32 cellular contexts compared by ENCODE assay signal in the genomic region with DNA sequence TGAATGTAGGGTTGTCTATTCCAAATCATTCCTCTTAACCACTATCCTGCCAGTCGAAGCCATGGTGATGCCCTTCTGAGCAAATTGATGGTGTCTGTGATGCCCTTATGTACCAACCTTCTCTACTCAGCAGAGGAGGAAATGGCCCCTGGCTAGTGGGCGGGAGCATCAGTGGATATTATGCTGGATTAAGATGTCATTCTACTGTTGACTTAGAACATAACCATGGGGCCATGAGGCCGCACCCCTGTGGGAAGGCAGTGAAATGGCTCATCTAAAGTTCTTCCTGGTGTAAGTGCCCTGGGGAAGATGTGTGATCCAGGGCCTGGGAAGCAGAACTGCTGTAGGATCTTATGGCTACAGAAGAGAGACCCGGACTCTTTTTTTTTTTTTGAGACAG. TPM values are rescaled to one million over a fixed set of nuclear protein-coding genes. Genes with fewer than 3 reads are reported as not detected.
DNase-seq lines count a peak whose midpoint lies in the region; ATAC-seq and TF ChIP-seq lines count a peak whose summit lies in the region.
"Had no signal": no experiment of that assay in that cellular context is flagged by ENCODE, and none has a peak within 500 bp of the region (broad histone marks: within the 10 kb centered on the region; RNA-seq: fewer than 3 reads in every experiment).

No MANE protein-coding gene starts in this region.

- peaks cover 0 to 5% (median 3%) of the 10 kb centered on the region in 3 donors for H3K27me3 Mint-ChIP-seq in CD14-positive monocyte (ENCODE audit: low read depth in 3 of 3)
- H3K27me3 Mint-ChIP-seq in activated CD4-positive, alpha-beta T cell treated with anti-CD3 and anti-CD28 coated beads for 36 hours: no peaks in the 10 kb centered on the region
- H3K27me3 Mint-ChIP-seq: memory B cell had no signal

- H3K4me1 ChIP-seq in RWPE2 (ENCODE audit: insufficient read depth, poor library complexity, severe bottlenecking): peaks cover 48% of the 10 kb centered on the region
- peaks cover 43 to 99% (median 70%) of the 10 kb centered on the region in 3 donors for H3K4me1 ChIP-seq in esophagus squamous epithelium
- H3K4me1 ChIP-seq: adrenal gland, HAP-1, psoas muscle had no signal

- no peaks in the 10 kb centered on the region for H3K27me3 ChIP-seq in RWPE2 (ENCODE audit: insufficient read depth, poor library complexity, severe bottlenecking)
- H3K27me3 ChIP-seq in esophagus squamous epithelium: no peaks in the 10 kb centered on the region
- H3K27me3 ChIP-seq: adrenal gland, body of pancreas, heart right ventricle, MG63 had no signal

- DNase-seq in CD14-positive monocyte (ENCODE audit: low spot score) (peak; percentile 14), RWPE2 (ENCODE audit: low spot score) (no peak), esophagus squamous epithelium (lab: John Stamatoyannopoulos, UW) (no peak), posterior vena cava (ENCODE audit: low spot score) (peak; percentile 42), SW 1271 (lab: John Stamatoyannopoulos, UW) (no peak), middle frontal gyrus (ENCODE audit: extremely low spot score, low spot score) (no peak), NCI-H1105 (lab: John Stamatoyannopoulos, UW) (no peak)
- no peak for DNase-seq in activated CD4-positive, alpha-beta T cell treated with anti-CD3 and anti-CD28 coated beads for 36 hours
- DNase-seq: activated CD4-positive, alpha-beta T cell treated with anti-CD3 and anti-CD28 coated beads, Interleukin-2, amount 10 ng/mL, durations not matched to agents 24 days and 14 days; activated naive CD4-positive, alpha-beta T cell treated with anti-CD3 and anti-CD28 coated beads for 36 hours; activated T-cell treated with anti-CD3 and anti-CD28 coated beads, Interleukin-2, amount 50 U/mL, for 4 hours; body of pancreas; DMS79 treated with DMSO at 0.1 percent for 48 hours; foreskin fibroblast; GF-D8; heart right ventricle; KBM-7; left cardiac atrium; MG63; NCI-H1417; NCI-H2081 treated with DMSO at 0.1 percent for 48 hours; NCI-H345; NCI-H774; psoas muscle; stimulated activated naive CD8-positive, alpha-beta T cell treated with anti-CD3 and anti-CD28 coated beads, Interleukin-15, Interleukin-2, amounts not matched to agents 100 U/mL and 50 U/mL, for 24 hours had no signal

- POLR2A ChIA-PET in activated CD4-positive, alpha-beta T cell treated with anti-CD3 and anti-CD28 coated beads for 36 hours (lab: Charles Lee): no interaction called here

- H3K36me3 Mint-ChIP-seq in CD14-positive monocyte: peaks cover 3 to 6% of the 10 kb centered on the region in 2 donors
- no peaks in the 10 kb centered on the region for H3K36me3 Mint-ChIP-seq in activated CD4-positive, alpha-beta T cell treated with anti-CD3 and anti-CD28 coated beads for 36 hours (ENCODE audit: low read depth)
- H3K36me3 Mint-ChIP-seq: memory B cell had no signal

- H3K27ac ChIP-seq in RWPE2 (ENCODE audit: poor library complexity, severe bottlenecking) (peak overlapping the region; percentile 18), esophagus squamous epithelium (peak overlapping the region; percentile 78 to 98 (median 89))
- H3K27ac ChIP-seq: adrenal gland, body of pancreas, heart right ventricle, psoas muscle, thoracic aorta had no signal

- peak overlapping the region in 1 of 7 donors; percentile 52 for H3K27ac Mint-ChIP-seq in CD14-positive monocyte
- H3K27ac Mint-ChIP-seq in activated CD4-positive, alpha-beta T cell treated with anti-CD3 and anti-CD28 coated beads for 36 hours: no peak overlapping the region
- H3K27ac Mint-ChIP-seq: activated CD4-positive, alpha-beta T cell treated with anti-CD3 and anti-CD28 coated beads, Interleukin-2, amount 10 ng/mL, durations not matched to agents 24 days and 14 days; activated naive CD4-positive, alpha-beta T cell treated with anti-CD3 and anti-CD28 coated beads for 36 hours; memory B cell had no signal

- H3K4me3 ChIP-seq in RWPE2 (ENCODE audit: severe bottlenecking) (no peak overlapping the region), esophagus squamous epithelium (no peak overlapping the region)
- H3K4me3 ChIP-seq: adrenal gland, body of pancreas, HAP-1, heart right ventricle, MG63, psoas muscle, thoracic aorta had no signal

- intact Hi-C loops in CD14-positive monocyte (cut with micrococcal nuclease): no loop called here
- intact Hi-C loops in esophagus squamous epithelium (cut with DNase I): no loop called here
- intact Hi-C loops in posterior vena cava (cut with DNase I): no loop called here
- intact Hi-C loops in activated CD4-positive, alpha-beta T cell treated with anti-CD3 and anti-CD28 coated beads for 36 hours (cut with DNase I, micrococcal nuclease): no loop called here

- peaks cover 72% of the 10 kb centered on the region for H3K4me1 Mint-ChIP-seq in CD14-positive monocyte
- no peaks in the 10 kb centered on the region for H3K4me1 Mint-ChIP-seq in activated CD4-positive, alpha-beta T cell treated with anti-CD3 and anti-CD28 coated beads for 36 hours
- H3K4me1 Mint-ChIP-seq: activated CD4-positive, alpha-beta T cell treated with anti-CD3 and anti-CD28 coated beads, Interleukin-2, amount 10 ng/mL, durations not matched to agents 24 days and 14 days; memory B cell had no signal

- H3K4me3 Mint-ChIP-seq in CD14-positive monocyte: no peak overlapping the region
- no peak overlapping the region for H3K4me3 Mint-ChIP-seq in activated CD4-positive, alpha-beta T cell treated with anti-CD3 and anti-CD28 coated beads for 36 hours
- H3K4me3 Mint-ChIP-seq: activated CD4-positive, alpha-beta T cell treated with anti-CD3 and anti-CD28 coated beads, Interleukin-2, amount 10 ng/mL, durations not matched to agents 24 days and 14 days; activated naive CD4-positive, alpha-beta T cell treated with anti-CD3 and anti-CD28 coated beads for 36 hours; activated T-cell treated with anti-CD3 and anti-CD28 coated beads, Interleukin-2, amount 50 U/mL, for 4 hours; memory B cell had no signal

- TF ChIP-seq CTCF in CD14-positive monocyte (IDR thresholded peaks at IDR 0.05): no peak
- no peak for TF ChIP-seq CTCF in RWPE2 (IDR thresholded peaks at IDR 0.05; ENCODE audit: poor library complexity, severe bottlenecking)
- TF ChIP-seq CTCF in esophagus squamous epithelium (IDR thresholded peaks at IDR 0.05): no peak

- no peaks in the 10 kb centered on the region for H3K9me3 Mint-ChIP-seq in CD14-positive monocyte
- H3K9me3 Mint-ChIP-seq in activated CD4-positive, alpha-beta T cell treated with anti-CD3 and anti-CD28 coated beads for 36 hours (ENCODE audit: low read depth): no peaks in the 10 kb centered on the region
- H3K9me3 Mint-ChIP-seq: activated CD4-positive, alpha-beta T cell treated with anti-CD3 and anti-CD28 coated beads, Interleukin-2, amount 10 ng/mL, durations not matched to agents 24 days and 14 days; activated naive CD4-positive, alpha-beta T cell treated with anti-CD3 and anti-CD28 coated beads for 36 hours; activated T-cell treated with anti-CD3 and anti-CD28 coated beads, Interleukin-2, amount 50 U/mL, for 4 hours; memory B cell had no signal

- H3K36me3 ChIP-seq in RWPE2 (ENCODE audit: low read depth) (no peaks in the 10 kb centered on the region), esophagus squamous epithelium (no peaks in the 10 kb centered on the region)
- H3K36me3 ChIP-seq: adrenal gland, HAP-1, heart right ventricle, MG63, thoracic aorta had no signal

- TF ChIP-seq POLR2A in esophagus squamous epithelium (IDR thresholded peaks at IDR 0.05): no peak

- H3K9me3 ChIP-seq in RWPE2 (ENCODE audit: severe bottlenecking) (no peaks in the 10 kb centered on the region), esophagus squamous epithelium (no peaks in the 10 kb centered on the region)
- H3K9me3 ChIP-seq: adrenal gland, body of pancreas, HAP-1, heart right ventricle, MG63, psoas muscle, thoracic aorta had no signal

- CTCF ChIA-PET in activated CD4-positive, alpha-beta T cell treated with anti-CD3 and anti-CD28 coated beads for 36 hours (lab: Charles Lee): no interaction called here

- ATAC-seq in RWPE2 (ENCODE audit: low read depth): no peak
- ATAC-seq in activated CD4-positive, alpha-beta T cell treated with anti-CD3 and anti-CD28 coated beads for 36 hours: no peak
- ATAC-seq: activated T-cell treated with anti-CD3 and anti-CD28 coated beads, Interleukin-2, amount 50 U/mL, for 4 hours; body of pancreas; heart right ventricle; left cardiac atrium; psoas muscle; Right ventricle myocardium inferior; SK-N-SH treated with all-trans-retinoic acid at 6 μM for 48 hours; stimulated activated naive CD8-positive, alpha-beta T cell treated with anti-CD3 and anti-CD28 coated beads, Interleukin-15, Interleukin-2, amounts not matched to agents 100 U/mL and 50 U/mL, for 24 hours had no signal

- 54 to 63% methylated on average over 4 of the region's 4 CpGs for WGBS in esophagus squamous epithelium, 2 donors

RNA-seq across cellular contexts. Expression of a gene that starts 20.7 kb away (rescaled TPM):
- polyA plus RNA-seq in CD14-positive monocyte: 10 to 100 TPM in 1 of 2 donors, 1 to 10 TPM in 1; 2.8 to 12.7 TPM
- total RNA-seq in esophagus squamous epithelium (10 to 100 TPM; 36.2 to 50.3 (median 43.8) TPM), posterior vena cava (1 to 10 TPM in 1 of 2 donors, under 1 TPM in 1; 0.74 to 3.1 TPM)
- total RNA-seq in activated CD4-positive, alpha-beta T cell treated with anti-CD3 and anti-CD28 coated beads for 36 hours: not detected
- total RNA-seq: activated CD4-positive, alpha-beta T cell treated with anti-CD3 and anti-CD28 coated beads, Interleukin-2, amount 10 ng/mL, durations not matched to agents 24 days and 14 days; activated CD8-positive, alpha-beta memory T cell treated with anti-CD3 and anti-CD28 coated beads for 36 hours; activated naive CD4-positive, alpha-beta T cell treated with anti-CD3 and anti-CD28 coated beads for 36 hours; activated T-cell treated with anti-CD3 and anti-CD28 coated beads, Interleukin-2, amount 50 U/mL, for 4 hours had no signal

RNA-seq across cellular contexts. Expression of a gene that starts 55.2 kb away (rescaled TPM):
- 10 to 100 TPM; 14.5 to 16.6 TPM for polyA plus RNA-seq in CD14-positive monocyte
- total RNA-seq in esophagus squamous epithelium (10 to 100 TPM in 1 of 4 donors, 1 to 10 TPM in 3; 4.1 to 12.8 (median 6.8) TPM), posterior vena cava (10 to 100 TPM; 55.6 to 62.1 TPM)
- 10 to 100 TPM; 24.1 to 24.7 TPM for total RNA-seq in activated CD4-positive, alpha-beta T cell treated with anti-CD3 and anti-CD28 coated beads for 36 hours

Comparison
In these comparisons a context has a peak if more than half of its experiments do, and no peak if none do; other contexts are left out.
1. DNase-seq: peak in CD14-positive monocyte (single experiment) and posterior vena cava (single experiment); none in RWPE2 (single experiment), esophagus squamous epithelium (single experiment), SW 1271 (0 of 2), middle frontal gyrus (single experiment), activated CD4-positive, alpha-beta T cell treated with anti-CD3 and anti-CD28 coated beads for 36 hours (single experiment) and NCI-H1105 (single experiment).
2. RNA of a gene that starts 20.7 kb away (total RNA-seq): 36.2 to 50.3 TPM in esophagus squamous epithelium; 0.74 to 3.1 TPM in posterior vena cava and not detected in activated CD4-positive, alpha-beta T cell treated with anti-CD3 and anti-CD28 coated beads for 36 hours; every median in the first group is over 4 times any median in the second.